ENCODE assay signal across 13 cellular contexts in the genomic region with DNA sequence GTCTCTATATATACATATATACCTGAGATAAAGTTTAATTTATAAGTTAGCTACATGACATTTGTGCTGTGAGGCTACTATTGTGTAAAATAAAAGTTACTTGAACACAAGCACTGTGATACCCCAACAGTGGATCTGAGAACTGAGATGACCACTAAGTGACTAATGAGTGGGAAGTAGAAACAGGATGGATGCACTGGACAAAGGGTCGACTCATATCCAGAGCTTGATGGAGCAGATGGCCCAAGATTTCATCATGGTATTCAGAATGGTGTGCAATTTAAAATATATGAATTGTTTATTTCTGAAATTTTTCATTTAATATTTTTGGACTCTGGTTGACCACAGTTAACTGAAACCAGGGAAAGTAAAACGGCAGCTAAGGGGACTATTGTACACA.
A peak's percentile ranks its signal among the peaks of the same experiment; 100 is the strongest.
DNase-seq lines count a peak whose midpoint lies in the region; ATAC-seq and TF ChIP-seq lines count a peak whose summit lies in the region.
"Had no signal": no experiment of that assay in that cellular context is flagged by ENCODE, and none has a peak within 500 bp of the region (broad histone marks: within the 10 kb centered on the region; RNA-seq: fewer than 3 reads in every experiment).

No MANE protein-coding gene starts in this region.

- H3K4me3 ChIP-seq in fibroblast of pulmonary artery (replicated peaks; ENCODE audit: low read depth, low read length) (no peak overlapping the region), foreskin fibroblast (ENCODE audit: low read depth in 1 of 2, low read length in 2 of 2) (no peak overlapping the region)
- H3K4me3 ChIP-seq: testis had no signal

- ATAC-seq in GM18909 (IDR thresholded peaks at IDR 0.05; ENCODE audit: poor library complexity, unreplicated experiment) = peak; percentile 82
- peak; percentile 58 for ATAC-seq in HG02678 (IDR thresholded peaks at IDR 0.05; ENCODE audit: unreplicated experiment)
- no peak for ATAC-seq in HG02852 (IDR thresholded peaks at IDR 0.05; ENCODE audit: unreplicated experiment)

- DNase-seq in HS-5 (ENCODE audit: low read depth) (peak; percentile 63), fibroblast of pulmonary artery (ENCODE audit: low read depth) (peak; percentile 12), NCI-H1436 (lab: John Stamatoyannopoulos, UW) (no peak), foreskin fibroblast (no peak)
- DNase-seq in activated effector memory CD4-positive, alpha-beta T cell treated with Interleukin-2 at 50 U/mL for 16 hours = no peak
- DNase-seq: activated CD4-positive, alpha-beta T cell treated with anti-CD3 and anti-CD28 coated beads, Interleukin-2, amount 10 ng/mL, durations not matched to agents 7 days and 5 days; H7; NCI-H446; SK-N-SH; testis had no signal

- TF ChIP-seq CTCF in fibroblast of pulmonary artery (IDR thresholded peaks at IDR 0.05; ENCODE audit: low read length, missing control alignments) = no peak
- TF ChIP-seq CTCF in foreskin fibroblast (IDR thresholded peaks at IDR 0.05; ENCODE audit: low read depth, low read length) = no peak

Comparison
In these comparisons a context has a peak if more than half of its experiments do, and no peak if none do; other contexts are left out.
1. DNase-seq: peak in HS-5 (single experiment) and fibroblast of pulmonary artery (single experiment); none in NCI-H1436 (single experiment), foreskin fibroblast (0 of 2) and activated effector memory CD4-positive, alpha-beta T cell treated with Interleukin-2 at 50 U/mL for 16 hours (single experiment).